ENCODE assay signal across 30 cellular contexts in the genomic region with DNA sequence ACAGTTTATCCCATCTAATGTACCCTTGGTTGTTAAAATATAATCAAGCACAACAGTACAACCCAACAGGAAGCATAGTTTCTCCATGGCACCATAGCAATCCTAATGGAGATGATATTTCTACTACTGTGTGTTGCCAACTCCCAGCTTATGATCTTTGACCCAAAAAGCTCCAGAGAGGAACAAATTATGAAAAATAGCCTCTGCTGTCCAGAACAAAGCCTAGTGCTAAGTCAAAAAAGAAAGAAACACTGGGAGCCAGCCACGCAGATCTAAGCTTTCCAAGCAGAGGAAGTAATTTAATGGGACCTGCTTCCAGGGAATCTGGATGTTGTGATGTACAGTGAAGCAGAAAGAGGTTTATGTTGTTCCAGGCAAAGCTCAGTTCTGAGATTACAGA.
"Had no signal": no experiment of that assay in that cellular context is flagged by ENCODE, and none has a peak within 500 bp of the region (broad histone marks: within the 10 kb centered on the region; RNA-seq: fewer than 3 reads in every experiment).

No MANE protein-coding gene starts in this region.

- H3K36me3 ChIP-seq: brain microvascular endothelial cell, Peyer's patch, SJCRH30 had no signal

- H3K4me1 ChIP-seq: Peyer's patch, SJCRH30 had no signal

- H3K4me3 ChIP-seq: Peyer's patch, SJCRH30, SK-N-MC had no signal

- ATAC-seq: activated CD8-positive, alpha-beta T cell treated with anti-CD3 and anti-CD28 coated beads, Interleukin-2, amount 10 ng/mL, durations not matched to agents 7 days and 5 days; activated naive CD4-positive, alpha-beta T cell treated with anti-CD3 and anti-CD28 coated beads, Interleukin-2, amount 50 U/mL, for 72 hours; activated T-cell treated with anti-CD3 and anti-CD28 coated beads, Interleukin-2, amount 50 U/mL, for 4 hours; PC-3 had no signal

- DNase-seq: activated CD4-positive, alpha-beta T cell treated with anti-CD3 and anti-CD28 coated beads, Interleukin-2, amount 10 ng/mL, durations not matched to agents 7 days and 5 days; activated CD4-positive, alpha-beta T cell treated with anti-CD3 and anti-CD28 coated beads, Interleukin-2, amount 50 U/mL, for 48 hours; activated CD8-positive, alpha-beta memory T cell treated with anti-CD3 and anti-CD28 coated beads, Interleukin-2, amount 50 U/mL, for 4 hours; activated CD8-positive, alpha-beta T cell treated with anti-CD3 and anti-CD28 coated beads, Interleukin-2, amount 10 ng/mL, durations not matched to agents 7 days and 5 days; activated gamma-delta T cell treated with Interleukin-2 at 50 U/mL for 16 hours; activated naive CD4-positive, alpha-beta T cell treated with anti-CD3 and anti-CD28 coated beads for 36 hours; activated T-cell treated with anti-CD3 and anti-CD28 coated beads for 4 hours; activated T-cell treated with anti-CD3 and anti-CD28 coated beads, Interleukin-2, amount 50 U/mL, for 4 hours; anterior cingulate cortex; brain microvascular endothelial cell; MM.1S; MV-4-11; NCI-H1092 treated with DMSO at 0.1 percent for 48 hours; NCI-H1417; NCI-H146; NCI-H187; NCI-H2029 treated with DMSO at 0.1 percent for 48 hours; NCI-H2107; NCI-H2171; NCI-H510A; NCI-H526; NCI-H748 treated with DMSO at 0.1 percent for 48 hours; NK-92 treated with Interleukin-12 subunit alpha and Interleukin-12 subunit beta, amount 100 ng/mL, for 24 hours; PC-3; Peyer's patch; RPMI8226; SJCRH30 had no signal

- H3K27ac ChIP-seq: brain microvascular endothelial cell, KMS-11, Peyer's patch, SJCRH30, SK-N-MC had no signal

- H3K9me3 ChIP-seq: Peyer's patch had no signal

- H3K9ac ChIP-seq: KMS-11 had no signal

- H3K27me3 ChIP-seq: brain microvascular endothelial cell, Peyer's patch, SJCRH30 had no signal

- H3K4me2 ChIP-seq: KMS-11 had no signal
